11 cellular contexts compared by ENCODE assay signal in genomic region chr10:86957471-86958108, GRCh38. TPM values are rescaled to one million over a fixed set of nuclear protein-coding genes. Genes with fewer than 3 reads are reported as not detected.
DNase-seq lines count a peak whose midpoint lies in the region; ATAC-seq, FAIRE-seq and TF ChIP-seq lines count a peak whose summit lies in the region.
"Had no signal": no experiment of that assay in that cellular context is flagged by ENCODE, and none has a peak within 500 bp of the region (broad histone marks: within the 10 kb centered on the region; RNA-seq: fewer than 3 reads in every experiment).

MMRN2 (minus strand) TSS chr10:86957615; CDS start chr10:86957541, 74 bp downstream.

- H2AFZ ChIP-seq in K562 (ENCODE audit: low read depth, low read length) = peak within 1 kb of the TSS; percentile 83

- BruUV-seq in K562 (replicated peaks; lab: Mats Ljungman, UMichigan) = no TSS peak

- peaks cover 17% of the 10 kb centered on the region; the same call in 2 of the 3 replicates for H3K79me2 ChIP-seq in K562 (ENCODE audit: control insufficient read depth, insufficient read depth, low read length)

- H3K4me3 Mint-ChIP-seq in CD14-positive monocyte = peak within 1 kb of the TSS in 1 of 2 donors; percentile 48
- no peak within 1 kb of the TSS for H3K4me3 Mint-ChIP-seq in immature natural killer cell

- 0 out of 2 replicates have a peak, but pooled peaks cover 3% of the 10 kb centered on the region for H3K9me3 ChIP-seq in K562 (replicated peaks; ENCODE audit: control insufficient read depth, insufficient read depth, low read depth, low read length)
- H3K9me3 ChIP-seq in right atrium auricular region = no peaks in the 10 kb centered on the region
- H3K9me3 ChIP-seq in prostate gland = no peaks in the 10 kb centered on the region

- in situ Hi-C loops in K562 (cut with MboI) = no loop called here

- peak; percentile 32 for DNase-seq in CD14-positive monocyte (ENCODE audit: low spot score)
- DNase-seq in K562 (ENCODE audit: extremely low read depth in 1 of 4, low spot score in 3 of 4) = no peak
- no peak for DNase-seq in right atrium auricular region (ENCODE audit: low spot score)
- DNase-seq in prostate gland (ENCODE audit: low spot score) = no peak
- DNase-seq in epidermal melanocyte (ENCODE audit: insufficient read length, low spot score) = no peak
- no peak for DNase-seq in immature natural killer cell
- DNase-seq in HUDEP-2 (lab: John Stamatoyannopoulos, UW; ENCODE audit: unreplicated experiment in 76 of 76) = no peak
- DNase-seq: Karpas-422, kidney glomerular epithelial cell, T-helper 9 cell had no signal

- H3K36me3 Mint-ChIP-seq in CD14-positive monocyte (no peaks in the 10 kb centered on the region), immature natural killer cell (no peaks in the 10 kb centered on the region)

- no peaks in the 10 kb centered on the region for H4K20me1 ChIP-seq in K562 (replicated peaks; ENCODE audit: control insufficient read depth, insufficient read depth, low read length)

- H3K9me3 Mint-ChIP-seq in CD14-positive monocyte (peaks cover 11 to 22% (median 16%) of the 10 kb centered on the region in 7 donors), immature natural killer cell (peaks cover 0 to 3% (median under 1%) of the 10 kb centered on the region in 6 donors)

- no peak for TF ChIP-seq CTCF in CD14-positive monocyte (IDR thresholded peaks at IDR 0.05)
- no peak for TF ChIP-seq CTCF in K562 (IDR thresholded peaks at IDR 0.05 in 2 of 3, conservative IDR thresholded peaks at IDR 0.05 in 1 of 3; ENCODE audit: insufficient read depth in 2 of 3, low read depth in 1 of 3, low read length in 3 of 3)
- no peak for TF ChIP-seq CTCF in right atrium auricular region (IDR thresholded peaks at IDR 0.05)
- no peak for TF ChIP-seq CTCF in prostate gland (IDR thresholded peaks at IDR 0.05)

- H3K27me3 Mint-ChIP-seq in CD14-positive monocyte (ENCODE audit: low read depth in 3 of 3) (peaks cover 1 to 5% (median 4%) of the 10 kb centered on the region in 3 donors), immature natural killer cell (ENCODE audit: low read depth in 3 of 3) (no peaks in the 10 kb centered on the region)

- H3K36me3 ChIP-seq in K562 (ENCODE audit: control insufficient read depth, insufficient read depth, low read length) (peaks cover 4% of the 10 kb centered on the region; the same call in 2 of the 3 replicates), right atrium auricular region (no peaks in the 10 kb centered on the region), prostate gland (no peaks in the 10 kb centered on the region)

- TF ChIP-seq EP300 in K562 (IDR thresholded peaks at IDR 0.05; ENCODE audit: low read length) = no peak

- TF ChIP-seq POLR2A in K562 (conservative IDR thresholded peaks at IDR 0.05) = no peak
- TF ChIP-seq POLR2A in prostate gland (IDR thresholded peaks at IDR 0.05) = no peak

- peak within 1 kb of the TSS in 3 of 7 donors; percentile 8 to 54 (median 11) for H3K27ac Mint-ChIP-seq in CD14-positive monocyte
- H3K27ac Mint-ChIP-seq in immature natural killer cell = no peak within 1 kb of the TSS

- peak within 1 kb of the TSS; percentile 79 to 90 for H3K9ac ChIP-seq in K562 (ENCODE audit: insufficient read depth in 1 of 2, low read depth in 2 of 2, low read length in 2 of 2)

- ATAC-seq in K562 (no peak), HG02970 (IDR thresholded peaks at IDR 0.05; ENCODE audit: low FRiP score, unreplicated experiment) (no peak)

- 57% methylated on average over 4 of the region's 9 CpGs for whole genome bisulfite sequencing in K562 (ENCODE audit: insufficient coverage, low coverage, missing lambda C conversion rate)
- 58% methylated on average over 7 of the region's 9 CpGs for WGBS in prostate gland

- no peak for FAIRE-seq in K562 (lab: Jason Lieb, UNC)

- H3K27me3 ChIP-seq in K562 (ENCODE audit: control insufficient read depth in 2 of 2, insufficient read depth in 2 of 2, low read length in 2 of 2) (no peaks in the 10 kb centered on the region), right atrium auricular region (no peaks in the 10 kb centered on the region), prostate gland (replicated peaks; ENCODE audit: insufficient read depth) (no peaks in the 10 kb centered on the region)

- intact Hi-C loops in CD14-positive monocyte (cut with micrococcal nuclease) = no loop called here
- intact Hi-C loops in K562 (cut with micrococcal nuclease) = no loop called here
- intact Hi-C loops in prostate gland (cut with DNase I) = no loop called here

- H3K4me3 ChIP-seq in K562 = peak within 1 kb of the TSS; percentile 49
- peak within 1 kb of the TSS; percentile 40 to 50 for H3K4me3 ChIP-seq in right atrium auricular region
- H3K4me3 ChIP-seq in prostate gland = peak within 1 kb of the TSS; percentile 0 to 2

- H3K4me2 ChIP-seq in K562 (ENCODE audit: insufficient read depth, low read length) = peak within 1 kb of the TSS; percentile 83

- POLR2A ChIA-PET in K562 (lab: Yijun Ruan, JAX) = interaction anchor here (1.2 kb wide), 1 partner anchor 19 kb away, joined by 3 read pairs; no protein-coding TSS in a partner anchor

- H3K4me1 ChIP-seq in K562 (replicated peaks in 1 of 2; ENCODE audit: control insufficient read depth in 2 of 2, insufficient read depth in 2 of 2, low read length in 2 of 2) = peaks cover 68 to 85% of the 10 kb centered on the region in 2 experiments
- H3K4me1 ChIP-seq in right atrium auricular region = peaks cover 0 to 65% of the 10 kb centered on the region in 2 donors
- H3K4me1 ChIP-seq in prostate gland (replicated peaks) = no peaks in the 10 kb centered on the region

- no peaks in the 10 kb centered on the region for H3K9me1 ChIP-seq in K562 (ENCODE audit: control insufficient read depth, insufficient read depth, low read length)

- no peak for TF ChIP-seq RAD21 in K562 (CRISPR knock-in tag; conservative IDR thresholded peaks at IDR 0.05 in 1 of 2, IDR thresholded peaks at IDR 0.05 in 1 of 2)

- H3K4me1 Mint-ChIP-seq in CD14-positive monocyte = peaks cover 32% of the 10 kb centered on the region
- no peaks in the 10 kb centered on the region for H3K4me1 Mint-ChIP-seq in immature natural killer cell

- CTCF ChIA-PET in K562 (lab: Yijun Ruan, JAX; ENCODE audit: low intra/inter-chr PET ratio) = interaction anchor here (4.5 kb wide), 1 partner anchor 18 kb away, joined by 28 read pairs; no protein-coding TSS in a partner anchor

- H3K27ac ChIP-seq in K562 (ENCODE audit: extremely low read depth, low read depth, low read length) (peak within 1 kb of the TSS; percentile 91), right atrium auricular region (peak within 1 kb of the TSS; percentile 79 to 80), prostate gland (peak within 1 kb of the TSS; percentile 26 to 31)

TF ChIP-seq in K562, 482 proteins besides CTCF, POLR2A, EP300 and RAD21 (continues in another document):
- TF ChIP-seq NELFE (IDR thresholded peaks at IDR 0.05; ENCODE audit: insufficient read depth, insufficient read length) (no peak), ZNF146 (CRISPR knock-in tag; IDR thresholded peaks at IDR 0.05; ENCODE audit: unreplicated experiment) (no peak)
- TF ChIP-seq, protein P1, sequence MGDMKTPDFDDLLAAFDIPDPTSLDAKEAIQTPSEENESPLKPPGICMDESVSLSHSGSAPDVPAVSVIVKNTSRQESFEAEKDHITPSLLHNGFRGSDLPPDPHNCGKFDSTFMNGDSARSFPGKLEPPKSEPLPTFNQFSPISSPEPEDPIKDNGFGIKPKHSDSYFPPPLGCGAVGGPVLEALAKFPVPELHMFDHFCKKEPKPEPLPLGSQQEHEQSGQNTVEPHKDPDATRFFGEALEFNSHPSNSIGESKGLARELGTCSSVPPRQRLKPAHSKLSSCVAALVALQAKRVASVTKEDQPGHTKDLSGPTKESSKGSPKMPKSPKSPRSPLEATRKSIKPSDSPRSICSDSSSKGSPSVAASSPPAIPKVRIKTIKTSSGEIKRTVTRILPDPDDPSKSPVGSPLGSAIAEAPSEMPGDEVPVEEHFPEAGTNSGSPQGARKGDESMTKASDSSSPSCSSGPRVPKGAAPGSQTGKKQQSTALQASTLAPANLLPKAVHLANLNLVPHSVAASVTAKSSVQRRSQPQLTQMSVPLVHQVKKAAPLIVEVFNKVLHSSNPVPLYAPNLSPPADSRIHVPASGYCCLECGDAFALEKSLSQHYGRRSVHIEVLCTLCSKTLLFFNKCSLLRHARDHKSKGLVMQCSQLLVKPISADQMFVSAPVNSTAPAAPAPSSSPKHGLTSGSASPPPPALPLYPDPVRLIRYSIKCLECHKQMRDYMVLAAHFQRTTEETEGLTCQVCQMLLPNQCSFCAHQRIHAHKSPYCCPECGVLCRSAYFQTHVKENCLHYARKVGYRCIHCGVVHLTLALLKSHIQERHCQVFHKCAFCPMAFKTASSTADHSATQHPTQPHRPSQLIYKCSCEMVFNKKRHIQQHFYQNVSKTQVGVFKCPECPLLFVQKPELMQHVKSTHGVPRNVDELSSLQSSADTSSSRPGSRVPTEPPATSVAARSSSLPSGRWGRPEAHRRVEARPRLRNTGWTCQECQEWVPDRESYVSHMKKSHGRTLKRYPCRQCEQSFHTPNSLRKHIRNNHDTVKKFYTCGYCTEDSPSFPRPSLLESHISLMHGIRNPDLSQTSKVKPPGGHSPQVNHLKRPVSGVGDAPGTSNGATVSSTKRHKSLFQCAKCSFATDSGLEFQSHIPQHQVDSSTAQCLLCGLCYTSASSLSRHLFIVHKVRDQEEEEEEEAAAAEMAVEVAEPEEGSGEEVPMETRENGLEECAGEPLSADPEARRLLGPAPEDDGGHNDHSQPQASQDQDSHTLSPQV (IDR thresholded peaks at IDR 0.05) = peak; percentile 38; the same call in 1 of the 2 replicates

RNA-seq across cellular contexts. Expression of gene MMRN2, which starts in this region (rescaled TPM):
- polyA plus RNA-seq in CD14-positive monocyte (under 1 TPM in 1 of 2 donors, not detected in 1; 0.07 TPM), K562 (2011; rRNA removed) (0.68 and 1.6 TPM in 2 replicates), K562 (2014; fragmentation: Illumina TruSeq; extraction: Trizol) (0.73 and 1.4 TPM in 2 replicates), K562 (2014; fragmentation: Nextera tagmentation; extraction: Ambion mirVana) (under 1 TPM; 0.07 to 0.14 TPM), K562 (2014; rRNA removed) (1.9 and 2.2 TPM in 2 replicates), immature natural killer cell (not detected)
- 1.1 and 2.8 TPM in 2 replicates for total RNA-seq in K562 (2011; cell fraction: chromatin; rRNA removed; ENCODE audit: low replicate concordance)
- total RNA-seq in K562 (2011; cell fraction: nucleolus; rRNA removed) = 2.0 and 2.7 TPM in 2 replicates
- 1.5 and 2.6 TPM in 2 replicates for total RNA-seq in K562 (2011; cell fraction: nucleoplasm; rRNA removed)
- total RNA-seq in K562 (2014; rRNA removed) (0.90 and 1.7 TPM in 2 replicates), K562 (2014; rRNA removed; fragmentation: Illumina TruSeq; extraction: Trizol) (0.54 and 0.76 TPM in 2 replicates), K562 (2015; rRNA removed; fragmentation: Illumina TruSeq; extraction: Trizol) (1.2 and 1.5 TPM in 2 replicates), K562 (2021) (1.3 and 2.0 TPM in 2 replicates), right atrium auricular region (10 to 100 TPM; 57.0 to 81.3 TPM), prostate gland (10 to 100 TPM; 24.6 to 26.1 TPM)
- polyA plus RNA-seq in K562 (2011; cell fraction: cytosol; rRNA removed) = 0.60 and 1.9 TPM in 2 replicates
- polyA plus RNA-seq in K562 (2011; cell fraction: nucleus; rRNA removed) = 1.1 and 4.2 TPM in 2 replicates
- 0.80 and 0.83 TPM in 2 replicates for polyA plus RNA-seq in K562 (2012)
- polyA minus RNA-seq in K562 (2011; rRNA and poly(A)+ RNA removed) = 0.84 and 1.3 TPM in 2 replicates
- 1.1 and 2.6 TPM in 2 replicates for polyA minus RNA-seq in K562 (2011; cell fraction: cytosol; rRNA and poly(A)+ RNA removed)
- polyA minus RNA-seq in K562 (2011; cell fraction: nucleus; rRNA and poly(A)+ RNA removed) = 0.54 and 0.56 TPM in 2 replicates

Comparison
In these comparisons a context has a peak if more than half of its experiments do, and no peak if none do; other contexts are left out.
1. RNA of gene MMRN2 (total RNA-seq): 57.0 to 81.3 TPM in right atrium auricular region and 24.6 to 26.1 TPM in prostate gland; 0.54 to 2.8 TPM in K562; every median in the first group is over 4 times any median in the second.
2. Peak in DNase-seq in CD14-positive monocyte; RNA of the gene not detected or under 1 TPM.
3. H3K27ac ChIP-seq: peak in every context shown above with its lines; median percentile 91 in K562; 80 in right atrium auricular region; 28 in prostate gland.
4. Peak in every context shown above with its lines, with median percentiles within 50 percentile points of each other: H3K4me3 ChIP-seq.